In genomic region chr1:17233675-17234074, GRCh38 we compare ENCODE assay signal across 8 cellular contexts. TPM values are rescaled to one million over a fixed set of nuclear protein-coding genes. Genes with fewer than 3 reads are reported as not detected.
DNase-seq lines count a peak whose midpoint lies in the region; ATAC-seq and TF ChIP-seq lines count a peak whose summit lies in the region.

No MANE protein-coding gene starts in this region.

- H3K9me3 Mint-ChIP-seq in endodermal cell: no peaks in the 10 kb centered on the region

- H3K4me2 ChIP-seq in GM23248 (ENCODE audit: unreplicated experiment): peak overlapping the region; percentile 58

- H3K27me3 ChIP-seq in GM23248 (replicated peaks; ENCODE audit: insufficient read depth): no peaks in the 10 kb centered on the region
- H3K27me3 ChIP-seq in foreskin keratinocyte: no peaks in the 10 kb centered on the region
- H3K27me3 ChIP-seq in endodermal cell (ENCODE audit: control insufficient read depth, insufficient read depth, low read length, poor library complexity, severe bottlenecking): no peaks in the 10 kb centered on the region

- H3K4me1 ChIP-seq in GM23248 (ENCODE audit: insufficient read depth): peaks cover 25% of the 10 kb centered on the region
- H3K4me1 ChIP-seq in foreskin keratinocyte: peaks cover 20% of the 10 kb centered on the region
- no peaks in the 10 kb centered on the region for H3K4me1 ChIP-seq in endodermal cell (ENCODE audit: control insufficient read depth, insufficient read depth, low read length)

- H3K9ac ChIP-seq in GM23248 (0 out of 2 replicates have a peak overlapping the region, but pooled peaks have one; percentile 25), endodermal cell (ENCODE audit: extremely low read depth, low read length, poor library complexity, severe bottlenecking) (no peak overlapping the region)

- H3F3A ChIP-seq in GM23248 (ENCODE audit: insufficient read depth): peaks cover 20% of the 10 kb centered on the region

- no peak for TF ChIP-seq POLR2A in erythroblast (IDR thresholded peaks at IDR 0.05; ENCODE audit: low read length)

- H3K4me1 Mint-ChIP-seq in endodermal cell: no peaks in the 10 kb centered on the region

- ATAC-seq in foreskin keratinocyte: peak; percentile 87
- peak; percentile 35 for ATAC-seq in sciatic nerve
- no peak for ATAC-seq in GM21825 (IDR thresholded peaks at IDR 0.05; ENCODE audit: unreplicated experiment)
- ATAC-seq in GM21360 (IDR thresholded peaks at IDR 0.05; ENCODE audit: unreplicated experiment): no peak

- H3K27ac ChIP-seq in GM23248: peak overlapping the region; percentile 61
- peak overlapping the region; percentile 95 for H3K27ac ChIP-seq in foreskin keratinocyte
- no peak overlapping the region for H3K27ac ChIP-seq in endodermal cell (ENCODE audit: low read depth, low read length)

- no peak overlapping the region for H3K4me3 Mint-ChIP-seq in endodermal cell

- WGBS in GM23248 (ENCODE audit: low coverage in 1 of 2, low lambda C conversion rate in 2 of 2, missing lambda C conversion rate in 2 of 2), 2 experiments: 2 to 6% methylated on average over 6 of the region's 6 CpGs
- WGBS in endodermal cell (ENCODE audit: insufficient coverage in 1 of 2, insufficient read length in 1 of 2), 2 experiments: 82 to 90% methylated on average over 4 to 6 of the region's 6 CpGs

- peak; percentile 2 for TF ChIP-seq CTCF in foreskin keratinocyte (conservative IDR thresholded peaks at IDR 0.05)
- TF ChIP-seq CTCF in endodermal cell (conservative IDR thresholded peaks at IDR 0.05): no peak

- no peaks in the 10 kb centered on the region for H3K27me3 Mint-ChIP-seq in endodermal cell (ENCODE audit: insufficient read depth)

- H3K4me3 ChIP-seq in GM23248 (no peak overlapping the region), endodermal cell (ENCODE audit: low read length) (no peak overlapping the region)

- no peaks in the 10 kb centered on the region for H3K9me2 ChIP-seq in GM23248 (ENCODE audit: insufficient read depth)

- H3K36me3 Mint-ChIP-seq in endodermal cell (ENCODE audit: low read depth): no peaks in the 10 kb centered on the region

- DNase-seq in GM23248 (peak; percentile 96), SW480 (ENCODE audit: low spot score) (peak; percentile 92), foreskin keratinocyte (peak; percentile 98 to 99), sciatic nerve (ENCODE audit: low spot score) (peak; percentile 75), endodermal cell (no peak), erythroblast (lab: John Stamatoyannopoulos, UW) (no peak)

- H3K27ac Mint-ChIP-seq in endodermal cell: no peak overlapping the region

- intact Hi-C loops in sciatic nerve (cut with DNase I): loop anchor here (5.0 kb wide), 1 partner anchor 86 kb away; no protein-coding TSS in a partner anchor

- no peaks in the 10 kb centered on the region for H4K20me1 ChIP-seq in GM23248 (ENCODE audit: insufficient read depth)

- no peak overlapping the region for H2AFZ ChIP-seq in GM23248

- no peaks in the 10 kb centered on the region for H3K79me2 ChIP-seq in GM23248 (ENCODE audit: insufficient read depth)

- H3K36me3 ChIP-seq in GM23248 (ENCODE audit: low read depth) (no peaks in the 10 kb centered on the region), endodermal cell (ENCODE audit: control insufficient read depth, insufficient read depth, low read length) (no peaks in the 10 kb centered on the region)

- in situ Hi-C loops in GM23248 (cut with MboI): no loop called here

- H3K9me3 ChIP-seq in GM23248 (ENCODE audit: low read depth) (no peaks in the 10 kb centered on the region), endodermal cell (ENCODE audit: control insufficient read depth, low read length) (no peaks in the 10 kb centered on the region)

RNA-seq across cellular contexts. Expression of gene PADI3, which starts 15.2 kb away (rescaled TPM):
- total RNA-seq in GM23248 (2014; rRNA removed; shearing (Covaris generic)): not detected in 2 replicates
- polyA plus RNA-seq in GM23248 (2016; fragmentation: Nextera tagmentation; extraction: Ambion mirVana) (not detected in 2 replicates), foreskin keratinocyte (4.1 and 5.2 TPM in 2 replicates)
- total RNA-seq in foreskin keratinocyte (5.7 and 6.4 TPM in 2 replicates), sciatic nerve (not detected), endodermal cell (under 1 TPM; 0.29 to 0.33 TPM)
- polyA plus RNA-seq in endodermal cell (2013, experiment 1 of 2): 0.61 TPM
- polyA plus RNA-seq in endodermal cell (2013, experiment 2 of 2): 0.70 TPM

RNA-seq across cellular contexts. Expression of gene PADI1, which starts 28.7 kb away (rescaled TPM):
- total RNA-seq in GM23248 (2014; rRNA removed; shearing (Covaris generic)): under 0.01 TPM in 1 of 2 replicates, not detected in the other
- 0.11 and 0.14 TPM in 2 replicates for polyA plus RNA-seq in GM23248 (2016; fragmentation: Nextera tagmentation; extraction: Ambion mirVana)
- total RNA-seq in foreskin keratinocyte: 0.42 and 0.75 TPM in 2 replicates
- 0.30 and 0.43 TPM in 2 replicates for polyA plus RNA-seq in foreskin keratinocyte
- not detected for total RNA-seq in sciatic nerve
- total RNA-seq in endodermal cell: under 1 TPM in 1 of 2 donors, not detected in 1; 0.13 TPM
- polyA plus RNA-seq in endodermal cell (2013, experiment 1 of 2): 0.07 TPM
- not detected for polyA plus RNA-seq in endodermal cell (2013, experiment 2 of 2)

Comparison
In these comparisons a context has a peak if more than half of its experiments do, and no peak if none do; other contexts are left out.
1. DNase-seq: peak in GM23248 (single experiment), SW480 (single experiment), foreskin keratinocyte (2 of 2) and sciatic nerve (single experiment); none in endodermal cell (single experiment) and erythroblast (0 of 2).
2. ATAC-seq: peak in foreskin keratinocyte (single experiment) and sciatic nerve (single experiment); none in GM21825 (single experiment) and GM21360 (single experiment).